Comparison of ENCODE assay signal across 8 cellular contexts in the genomic region with DNA sequence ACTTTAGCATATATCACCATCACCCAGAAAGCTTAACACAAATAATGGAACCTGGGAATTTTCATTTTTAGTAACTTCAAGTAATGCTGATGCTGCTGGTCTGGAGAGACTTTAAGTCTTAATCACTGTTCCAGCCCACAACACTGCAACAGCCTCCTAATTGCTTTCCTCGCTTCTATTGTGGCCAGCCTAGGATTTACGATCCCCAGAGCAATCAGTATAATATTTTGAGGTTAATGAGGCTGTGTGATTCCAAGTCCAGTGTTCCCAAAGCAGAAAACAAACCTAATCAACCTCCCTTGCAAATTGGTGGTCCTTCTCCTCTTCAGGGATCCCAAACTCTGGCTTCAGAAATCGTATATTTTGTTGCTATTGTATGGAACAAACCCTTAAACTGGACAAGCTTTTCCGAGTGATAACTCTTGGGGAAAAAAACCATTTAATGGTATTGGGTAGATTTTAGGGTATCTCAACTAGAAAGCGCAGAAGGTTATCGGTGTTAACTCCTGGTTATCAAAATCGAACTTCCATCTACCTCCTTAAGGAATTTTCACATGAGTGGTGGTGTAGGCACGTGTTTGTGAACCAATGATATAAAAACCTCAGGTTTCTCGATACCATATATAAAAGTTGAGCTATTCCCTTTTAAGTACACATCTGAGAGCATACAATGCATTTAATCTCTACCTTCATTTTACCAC. TPM values are rescaled to one million over a fixed set of nuclear protein-coding genes. Genes with fewer than 3 reads are reported as not detected.
DNase-seq lines count a peak whose midpoint lies in the region; ATAC-seq and TF ChIP-seq lines count a peak whose summit lies in the region.

No MANE protein-coding gene starts in this region.

- H3K9me3 ChIP-seq in sigmoid colon, result no peaks in the 10 kb centered on the region

- TF ChIP-seq POLR2A in GM18505 (IDR thresholded peaks at IDR 0.05; ENCODE audit: borderline replicate concordance, extremely low read depth, insufficient read depth, insufficient read length) (peak; percentile 54), sigmoid colon (IDR thresholded peaks at IDR 0.05) (no peak)

- peaks cover 0 to 35% (median 29%) of the 10 kb centered on the region in 4 donors for H3K4me1 ChIP-seq in sigmoid colon

- peak overlapping the region; percentile 22 to 50 (median 47) for H3K4me3 ChIP-seq in sigmoid colon

- TF ChIP-seq CTCF in sigmoid colon (IDR thresholded peaks at IDR 0.05), result no peak

- H3K27me3 ChIP-seq in sigmoid colon, result no peaks in the 10 kb centered on the region

- in situ Hi-C loops in SK-MEL-5 (cut with HindIII; ENCODE audit: low pct_unique_long_range_greater_than_20kb, low sequenced_read_pairs), result no loop called here

- peak; percentile 2 for DNase-seq in SK-MEL-5 (ENCODE audit: low read depth, low spot score)
- DNase-seq in fibroblast of peridontal ligament (ENCODE audit: extremely low read depth), result peak; percentile 9
- no peak for DNase-seq in sigmoid colon
- DNase-seq in amniotic stem cell (lab: John Stamatoyannopoulos, UW), result no peak

- H3K36me3 ChIP-seq in sigmoid colon, result no peaks in the 10 kb centered on the region

- ATAC-seq in GM18505 (IDR thresholded peaks at IDR 0.05; ENCODE audit: unreplicated experiment) (no peak), HG03280 (IDR thresholded peaks at IDR 0.05; ENCODE audit: unreplicated experiment) (no peak), GM18861 (IDR thresholded peaks at IDR 0.05; ENCODE audit: unreplicated experiment) (no peak), HG03354 (IDR thresholded peaks at IDR 0.05; ENCODE audit: poor library complexity, severe bottlenecking, unreplicated experiment) (no peak)

- WGBS in sigmoid colon, 2 donors, result 20 to 24% methylated on average over 9 of the region's 9 CpGs

- peak overlapping the region; percentile 75 to 81 (median 78) for H3K27ac ChIP-seq in sigmoid colon

- TF ChIP-seq EP300 in sigmoid colon (IDR thresholded peaks at IDR 0.05), result no peak

- intact Hi-C loops in sigmoid colon (cut with DNase I), result no loop called here

RNA-seq across cellular contexts. Expression of gene BOLA1, which starts 50.0 kb away (rescaled TPM):
- total RNA-seq in SK-MEL-5 (2014; rRNA removed; shearing (Covaris generic)), result 18.5 and 21.1 TPM in 2 replicates
- 15.3 and 25.0 TPM in 2 replicates for polyA plus RNA-seq in SK-MEL-5 (2015; cell fraction: cytosol; rRNA removed)
- polyA plus RNA-seq in SK-MEL-5 (2015; cell fraction: nucleus; rRNA removed), result 35.6 and 37.1 TPM in 2 replicates
- total RNA-seq in sigmoid colon, result 10 to 100 TPM; 36.0 to 61.4 (median 50.6) TPM
- polyA plus RNA-seq in sigmoid colon, result 10 to 100 TPM; 19.2 to 26.6 (median 21.5) TPM

Comparison
In these comparisons a context has a peak if more than half of its experiments do, and no peak if none do; other contexts are left out.
1. DNase-seq: peak in SK-MEL-5 (single experiment) and fibroblast of peridontal ligament (single experiment); none in sigmoid colon (single experiment) and amniotic stem cell (single experiment).